ENCODE assay signal across 17 cellular contexts in genomic region chr6:156627524-156627923, GRCh38.
DNase-seq lines count a peak whose midpoint lies in the region; ATAC-seq, FAIRE-seq and TF ChIP-seq lines count a peak whose summit lies in the region.
"Had no signal": no experiment of that assay in that cellular context is flagged by ENCODE, and none has a peak within 500 bp of the region (broad histone marks: within the 10 kb centered on the region; RNA-seq: fewer than 3 reads in every experiment).

No MANE protein-coding gene starts in this region.

- H3K36me3 ChIP-seq in H1 (ENCODE audit: control insufficient read depth in 2 of 4, insufficient read depth in 4 of 4, low read length in 3 of 4), result no peaks in the 10 kb centered on the region
- H3K36me3 ChIP-seq: BLaER1 had no signal

- H3K23ac ChIP-seq in H1 (ENCODE audit: insufficient read length), result no peak overlapping the region

- H3K27ac ChIP-seq in H1 (ENCODE audit: low read depth, low read length), result no peak overlapping the region
- H3K27ac ChIP-seq: BLaER1, GM23248 had no signal

- H3K9ac ChIP-seq in H1 (replicated peaks in 1 of 4; ENCODE audit: extremely low read depth in 1 of 4, low read depth in 3 of 4, low read length in 3 of 4), result no peak overlapping the region
- H3K9ac ChIP-seq: BLaER1, GM23248 had no signal

- H4K5ac ChIP-seq in H1 (ENCODE audit: insufficient read length, low read depth, low read length), result no peak overlapping the region

- H4K20me1 ChIP-seq in H1 (replicated peaks in 1 of 2; ENCODE audit: control insufficient read depth in 1 of 2, insufficient read depth in 2 of 2, low read length in 2 of 2), result no peaks in the 10 kb centered on the region
- H4K20me1 ChIP-seq: BLaER1 had no signal

- no peak overlapping the region for H3K4me2 ChIP-seq in H1 (ENCODE audit: insufficient read depth in 1 of 2, low read depth in 2 of 2, low read length in 2 of 2)
- H3K4me2 ChIP-seq: BLaER1 had no signal

- peak overlapping the region; percentile 89 for H2AFZ ChIP-seq in H1 (ENCODE audit: low read length)
- H2AFZ ChIP-seq: GM23248 had no signal

- no peak for TF ChIP-seq POLR2A in H1 (IDR thresholded peaks at IDR 0.05; ENCODE audit: control extremely low read depth in 1 of 2, low read depth in 2 of 2, low read length in 2 of 2)

- no peak overlapping the region for H2BK20ac ChIP-seq in H1 (ENCODE audit: low read length)

- CTCF ChIA-PET in H1 (lab: Charles Lee; ENCODE audit: partially characterized antibody), result interaction anchor here (0.7 to 1.1 kb wide), 2 partner anchors 31 to 36 kb away, joined by 3 to 6 read pairs; no protein-coding TSS in a partner anchor
- CTCF ChIA-PET in Calu3 (lab: Charles Lee), result no interaction called here

- H3K4me3 Mint-ChIP-seq in activated naive CD8-positive, alpha-beta T cell treated with anti-CD3 and anti-CD28 coated beads, Interleukin-2, amount 10 ng/mL, durations not matched to agents 7 days and 5 days, result no peak overlapping the region
- no peak overlapping the region for H3K4me3 Mint-ChIP-seq in activated naive CD8-positive, alpha-beta T cell treated with anti-CD3 and anti-CD28 coated beads for 36 hours
- no peak overlapping the region for H3K4me3 Mint-ChIP-seq in Calu3 (ENCODE audit: low read depth, unreplicated experiment)
- no peak overlapping the region for H3K4me3 Mint-ChIP-seq in naive thymus-derived CD8-positive, alpha-beta T cell
- H3K4me3 Mint-ChIP-seq: CD4-positive, CD25-positive, alpha-beta regulatory T cell; H9 had no signal

- H2BK12ac ChIP-seq in H1 (ENCODE audit: low read depth, low read length), result no peak overlapping the region

- H3K4ac ChIP-seq in H1 (replicated peaks; ENCODE audit: insufficient read length, low read depth, low read length), result no peak overlapping the region

- no TSS peak for BruUV-seq in Calu3 (replicated peaks; lab: Mats Ljungman, UMichigan)

- no peak overlapping the region for H3K56ac ChIP-seq in H1 (replicated peaks; ENCODE audit: insufficient read length, low read depth, low read length)

- H3K4me1 ChIP-seq in H1 (replicated peaks in 1 of 4; ENCODE audit: control insufficient read depth in 3 of 4, insufficient read depth in 4 of 4, low read length in 3 of 4), result no peaks in the 10 kb centered on the region; a peak in 1 of 7 replicates
- H3K4me1 ChIP-seq: BLaER1 had no signal

- H3K14ac ChIP-seq in H1 (ENCODE audit: insufficient read length), result no peak overlapping the region

- 100% methylated on average over 1 of the region's 1 CpG; no CpG with 5 or more reads in 1 of the 2 experiments for WGBS in H1 (ENCODE audit: extremely low coverage in 1 of 2, insufficient coverage in 1 of 2, insufficient read length in 1 of 2, insufficient replicate concordance in 2 of 2, low coverage in 1 of 2, low lambda C conversion rate in 2 of 2, missing lambda C conversion rate in 1 of 2), 2 experiments

- no peak overlapping the region for H2AK5ac ChIP-seq in H1 (ENCODE audit: low read depth, low read length)

- no peak for ATAC-seq in activated naive CD8-positive, alpha-beta T cell treated with anti-CD3 and anti-CD28 coated beads, Interleukin-2, amount 10 ng/mL, durations not matched to agents 7 days and 5 days (ENCODE audit: low read depth)
- no peak for ATAC-seq in naive thymus-derived CD8-positive, alpha-beta T cell
- ATAC-seq: GM12878, K562 had no signal

- H2BK5ac ChIP-seq in H1 (ENCODE audit: low read depth, low read length), result no peak overlapping the region

- no peaks in the 10 kb centered on the region for H3K36me3 Mint-ChIP-seq in activated naive CD8-positive, alpha-beta T cell treated with anti-CD3 and anti-CD28 coated beads, Interleukin-2, amount 10 ng/mL, durations not matched to agents 7 days and 5 days
- no peaks in the 10 kb centered on the region for H3K36me3 Mint-ChIP-seq in activated naive CD8-positive, alpha-beta T cell treated with anti-CD3 and anti-CD28 coated beads for 36 hours
- H3K36me3 Mint-ChIP-seq in Calu3 (ENCODE audit: insufficient read depth, unreplicated experiment), result no peaks in the 10 kb centered on the region
- no peaks in the 10 kb centered on the region for H3K36me3 Mint-ChIP-seq in naive thymus-derived CD8-positive, alpha-beta T cell
- H3K36me3 Mint-ChIP-seq: CD4-positive, CD25-positive, alpha-beta regulatory T cell had no signal

- no peak overlapping the region for H4K91ac ChIP-seq in H1 (replicated peaks; ENCODE audit: insufficient read length, low read length)

- no peaks in the 10 kb centered on the region for H3K79me2 ChIP-seq in H1 (ENCODE audit: control insufficient read depth in 1 of 2, insufficient read depth in 2 of 2, low read length in 2 of 2)

- no peak for TF ChIP-seq EP300 in H1 (IDR thresholded peaks at IDR 0.05; ENCODE audit: borderline replicate concordance in 1 of 2, low read depth in 2 of 2, low read length in 2 of 2)

- no peaks in the 10 kb centered on the region for H3K23me2 ChIP-seq in H1 (ENCODE audit: low read depth, low read length)

- H2BK120ac ChIP-seq in H1 (replicated peaks; ENCODE audit: low read depth, low read length), result no peak overlapping the region

- no peaks in the 10 kb centered on the region for H3K9me3 ChIP-seq in H1 (ENCODE audit: insufficient read depth in 2 of 2, low read depth in 1 of 2, low read length in 1 of 2)
- H3K9me3 ChIP-seq: BLaER1 had no signal

- no peaks in the 10 kb centered on the region for H3K9me3 Mint-ChIP-seq in activated naive CD8-positive, alpha-beta T cell treated with anti-CD3 and anti-CD28 coated beads, Interleukin-2, amount 10 ng/mL, durations not matched to agents 7 days and 5 days
- H3K9me3 Mint-ChIP-seq in activated naive CD8-positive, alpha-beta T cell treated with anti-CD3 and anti-CD28 coated beads for 36 hours, result no peaks in the 10 kb centered on the region
- no peaks in the 10 kb centered on the region for H3K9me3 Mint-ChIP-seq in Calu3 (ENCODE audit: low read depth, unreplicated experiment)
- no peaks in the 10 kb centered on the region for H3K9me3 Mint-ChIP-seq in naive thymus-derived CD8-positive, alpha-beta T cell
- H3K9me3 Mint-ChIP-seq: CD4-positive, CD25-positive, alpha-beta regulatory T cell; H9 had no signal

- no peak for TF ChIP-seq CTCF in H1 (IDR thresholded peaks at IDR 0.05; ENCODE audit: control extremely low read depth in 1 of 3, insufficient read depth in 1 of 3, low read depth in 1 of 3, low read length in 3 of 3)
- no peak for TF ChIP-seq CTCF in Calu3 (IDR thresholded peaks at IDR 0.05; ENCODE audit: unreplicated experiment)

- peaks cover 5% of the 10 kb centered on the region for H3K27me3 Mint-ChIP-seq in activated naive CD8-positive, alpha-beta T cell treated with anti-CD3 and anti-CD28 coated beads, Interleukin-2, amount 10 ng/mL, durations not matched to agents 7 days and 5 days
- no peaks in the 10 kb centered on the region for H3K27me3 Mint-ChIP-seq in activated naive CD8-positive, alpha-beta T cell treated with anti-CD3 and anti-CD28 coated beads for 36 hours
- H3K27me3 Mint-ChIP-seq in Calu3 (ENCODE audit: unreplicated experiment), result no peaks in the 10 kb centered on the region
- H3K27me3 Mint-ChIP-seq in naive thymus-derived CD8-positive, alpha-beta T cell, result peaks cover 0 to 3% (median 0%) of the 10 kb centered on the region in 5 donors

- H3K79me1 ChIP-seq in H1 (ENCODE audit: low read depth, low read length), result no peaks in the 10 kb centered on the region

- H4K8ac ChIP-seq in H1 (ENCODE audit: extremely low read depth, insufficient read depth, low read length), result no peak overlapping the region

- intact Hi-C loops in Calu3 (cut with micrococcal nuclease; ENCODE audit: unreplicated experiment), result no loop called here

- POLR2A ChIA-PET in activated naive CD8-positive, alpha-beta T cell treated with anti-CD3 and anti-CD28 coated beads, Interleukin-2, amount 10 ng/mL, durations not matched to agents 7 days and 5 days (lab: Charles Lee), result no interaction called here
- POLR2A ChIA-PET in H1 (lab: Charles Lee; ENCODE audit: partially characterized antibody), result no interaction called here
- POLR2A ChIA-PET in naive thymus-derived CD8-positive, alpha-beta T cell (lab: Charles Lee), result no interaction called here

- DNase-seq in activated naive CD8-positive, alpha-beta T cell treated with anti-CD3 and anti-CD28 coated beads, Interleukin-2, amount 10 ng/mL, durations not matched to agents 7 days and 5 days, result no peak
- DNase-seq in activated naive CD8-positive, alpha-beta T cell treated with anti-CD3 and anti-CD28 coated beads for 36 hours, result no peak
- no peak for DNase-seq in H1 (ENCODE audit: low read depth in 1 of 2, low spot score in 2 of 2)
- DNase-seq in islet precursor cell, result peak; percentile 67
- DNase-seq in Calu3, result no peak
- DNase-seq in naive thymus-derived CD8-positive, alpha-beta T cell, result no peak
- no peak for DNase-seq in dedifferentiated amniotic fluid mesenchymal stem cell (ENCODE audit: extremely low spot score)
- DNase-seq: 8988T; AML-193; CD4-positive, CD25-positive, alpha-beta regulatory T cell; DMS79; GM23248; H9 had no signal

- H3K4me1 Mint-ChIP-seq in activated naive CD8-positive, alpha-beta T cell treated with anti-CD3 and anti-CD28 coated beads, Interleukin-2, amount 10 ng/mL, durations not matched to agents 7 days and 5 days, result no peaks in the 10 kb centered on the region
- H3K4me1 Mint-ChIP-seq in activated naive CD8-positive, alpha-beta T cell treated with anti-CD3 and anti-CD28 coated beads for 36 hours, result no peaks in the 10 kb centered on the region
- no peaks in the 10 kb centered on the region for H3K4me1 Mint-ChIP-seq in Calu3 (ENCODE audit: low read depth, unreplicated experiment)
- no peaks in the 10 kb centered on the region for H3K4me1 Mint-ChIP-seq in naive thymus-derived CD8-positive, alpha-beta T cell
- H3K4me1 Mint-ChIP-seq: CD4-positive, CD25-positive, alpha-beta regulatory T cell had no signal

- no peak overlapping the region for H3K4me3 ChIP-seq in H1 (ENCODE audit: extremely low read depth in 1 of 4, insufficient read depth in 2 of 4, low read depth in 3 of 4, low read length in 4 of 4)
- H3K4me3 ChIP-seq: BLaER1, GM12878, GM23248, K562 had no signal

- no peak overlapping the region for H3K18ac ChIP-seq in H1 (ENCODE audit: extremely low read depth, low read length)

- FAIRE-seq in H1 (lab: Jason Lieb, UNC), result no peak
- FAIRE-seq: GM12878, HTR-8/SVneo, K562 had no signal

- TF ChIP-seq RAD21 in H1 (IDR thresholded peaks at IDR 0.05 in 1 of 2, conservative IDR thresholded peaks at IDR 0.05 in 1 of 2; ENCODE audit: low read depth in 2 of 2, low read length in 2 of 2), result no peak

- H2BK15ac ChIP-seq in H1 (ENCODE audit: low read length), result no peak overlapping the region

- peak overlapping the region; percentile 46 for H3K27ac Mint-ChIP-seq in activated naive CD8-positive, alpha-beta T cell treated with anti-CD3 and anti-CD28 coated beads, Interleukin-2, amount 10 ng/mL, durations not matched to agents 7 days and 5 days
- no peak overlapping the region for H3K27ac Mint-ChIP-seq in activated naive CD8-positive, alpha-beta T cell treated with anti-CD3 and anti-CD28 coated beads for 36 hours
- no peak overlapping the region for H3K27ac Mint-ChIP-seq in Calu3 (ENCODE audit: unreplicated experiment)
- peak overlapping the region in 1 of 10 donors; percentile 36 for H3K27ac Mint-ChIP-seq in naive thymus-derived CD8-positive, alpha-beta T cell
- H3K27ac Mint-ChIP-seq: CD4-positive, CD25-positive, alpha-beta regulatory T cell; H9 had no signal

- no peaks in the 10 kb centered on the region for H3K27me3 ChIP-seq in H1 (replicated peaks in 1 of 4; ENCODE audit: control insufficient read depth in 3 of 4, extremely low read depth in 1 of 4, insufficient read depth in 3 of 4, low read length in 3 of 4)
- H3K27me3 ChIP-seq: BLaER1 had no signal

TF ChIP-seq in H1, 55 proteins besides CTCF, POLR2A, EP300 and RAD21 (continues in another document):
- no peak for TF ChIP-seq TAF7 (optimal IDR thresholded peaks at IDR 0.05; ENCODE audit: borderline replicate concordance, low read depth, low read length)
